Comparison of ENCODE assay signal across 8 cellular contexts in genomic region chr17:7308625-7309433, GRCh38. TPM values are rescaled to one million over a fixed set of nuclear protein-coding genes. Genes with fewer than 3 reads are reported as not detected.
DNase-seq lines count a peak whose midpoint lies in the region; ATAC-seq and TF ChIP-seq lines count a peak whose summit lies in the region.

No MANE protein-coding gene starts in this region.

- peak overlapping the region; percentile 99 for H3K27ac ChIP-seq in OCI-LY3 (ENCODE audit: low read length)
- H3K27ac ChIP-seq in epithelial cell of prostate: peak overlapping the region; percentile 96

- no peak for ATAC-seq in HG02678 (IDR thresholded peaks at IDR 0.05; ENCODE audit: unreplicated experiment)

- peaks cover 19% of the 10 kb centered on the region for H3K4me1 ChIP-seq in OCI-LY3 (ENCODE audit: low read length)
- peaks cover 29% of the 10 kb centered on the region for H3K4me1 ChIP-seq in mucosa of stomach (ENCODE audit: control insufficient read depth, insufficient read depth, low read length)

- no peaks in the 10 kb centered on the region for H3K9me3 ChIP-seq in OCI-LY3 (ENCODE audit: insufficient read depth, low read length)
- no peaks in the 10 kb centered on the region for H3K9me3 ChIP-seq in mucosa of stomach (ENCODE audit: control insufficient read depth, low read length)

- TF ChIP-seq CTCF in OCI-LY3 (IDR thresholded peaks at IDR 0.05; ENCODE audit: low read depth, low read length): no peak

- peaks cover 45% of the 10 kb centered on the region for H3K36me3 ChIP-seq in OCI-LY3 (replicated peaks; ENCODE audit: low read depth, low read length)
- peaks cover 21% of the 10 kb centered on the region for H3K36me3 ChIP-seq in mucosa of stomach (ENCODE audit: control insufficient read depth, insufficient read depth, low read length)

- no peak overlapping the region for H2AFZ ChIP-seq in OCI-LY3 (ENCODE audit: low read depth, low read length)

- peaks cover 38% of the 10 kb centered on the region for H4K20me1 ChIP-seq in OCI-LY3 (ENCODE audit: insufficient read depth, low read length)

- peak overlapping the region; percentile 98 for H3K4me2 ChIP-seq in OCI-LY3 (ENCODE audit: low read length)

- peaks cover 55% of the 10 kb centered on the region for H3K79me2 ChIP-seq in OCI-LY3 (ENCODE audit: low read length)

- no peaks in the 10 kb centered on the region for H3K27me3 ChIP-seq in OCI-LY3 (ENCODE audit: low read depth, low read length)
- H3K27me3 ChIP-seq in mucosa of stomach (ENCODE audit: control insufficient read depth, insufficient read depth, low read length): no peaks in the 10 kb centered on the region

- H3K9ac ChIP-seq in OCI-LY3 (ENCODE audit: low read length) (peak overlapping the region; percentile 100), mucosa of stomach (ENCODE audit: low read length) (peak overlapping the region; percentile 86)

- peak overlapping the region; percentile 100 for H3K4me3 ChIP-seq in OCI-LY3 (ENCODE audit: low read length)
- peak overlapping the region; percentile 91 for H3K4me3 ChIP-seq in mucosa of stomach (ENCODE audit: low read length)

- DNase-seq in D341Med (ENCODE audit: low spot score): peak; percentile 54
- DNase-seq in HT-29 (ENCODE audit: low spot score): peak; percentile 79
- peak; percentile 83 for DNase-seq in activated T-cell treated with anti-CD3 and anti-CD28 coated beads for 4 hours
- DNase-seq in epithelial cell of prostate (ENCODE audit: low read depth, low spot score): no peak
- peak; percentile 72 to 85 for DNase-seq in stimulated activated CD8-positive, alpha-beta memory T cell treated with anti-CD3 and anti-CD28 coated beads, Interleukin-4, amount 100 ng/mL, for 4 hours (ENCODE audit: low read depth in 2 of 2, low spot score in 1 of 2)

RNA-seq across cellular contexts. Expression of gene EIF5A, which starts 1.4 kb away (rescaled TPM):
- 915 and 962 TPM in 2 replicates for total RNA-seq in HT-29 (2014; rRNA removed; shearing (Covaris generic))

RNA-seq across cellular contexts. Expression of gene GPS2, which starts 6.3 kb away (rescaled TPM):
- total RNA-seq in HT-29 (2014; rRNA removed; shearing (Covaris generic)): 45.7 and 49.0 TPM in 2 replicates

RNA-seq across cellular contexts. Expression of gene YBX2, which starts 14.4 kb away (rescaled TPM):
- total RNA-seq in HT-29 (2014; rRNA removed; shearing (Covaris generic)): 16.3 and 19.4 TPM in 2 replicates

RNA-seq across cellular contexts. Expression of gene NEURL4, which starts 20.3 kb away (rescaled TPM):
- 18.0 and 21.1 TPM in 2 replicates for total RNA-seq in HT-29 (2014; rRNA removed; shearing (Covaris generic))

RNA-seq across cellular contexts. Expression of gene SLC2A4, which starts 27.3 kb away (rescaled TPM):
- total RNA-seq in HT-29 (2014; rRNA removed; shearing (Covaris generic)): 0.26 and 0.38 TPM in 2 replicates
